In the genomic region with DNA sequence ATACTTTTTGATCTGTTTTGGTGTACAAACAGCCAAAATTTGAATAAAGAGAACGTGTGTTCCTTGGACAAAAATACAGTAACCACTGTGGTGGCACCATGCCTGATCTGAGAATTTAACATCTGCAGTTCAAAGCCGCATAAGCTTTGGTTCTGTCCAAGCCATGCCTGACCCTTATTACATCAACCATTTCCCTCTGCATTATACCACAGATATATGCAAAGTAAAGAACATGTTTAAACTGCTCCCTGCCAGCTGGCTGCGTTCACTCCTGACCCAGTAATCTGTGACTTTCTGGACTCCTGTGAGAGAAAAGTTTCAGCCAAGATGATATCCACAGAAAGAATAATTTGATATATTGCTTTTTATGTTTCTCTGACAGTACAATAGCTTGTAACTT, we compare ENCODE assay signal across 24 cellular contexts.
DNase-seq lines count a peak whose midpoint lies in the region; ATAC-seq and TF ChIP-seq lines count a peak whose summit lies in the region.
"Had no signal": no experiment of that assay in that cellular context is flagged by ENCODE, and none has a peak within 500 bp of the region (broad histone marks: within the 10 kb centered on the region; RNA-seq: fewer than 3 reads in every experiment).

No MANE protein-coding gene starts in this region.

- no peak for TF ChIP-seq CTCF in mammary epithelial cell (conservative IDR thresholded peaks at IDR 0.05 in 1 of 2, IDR thresholded peaks at IDR 0.05 in 1 of 2; ENCODE audit: extremely low read depth in 1 of 2, insufficient read depth in 1 of 2, low read depth in 1 of 2, low read length in 2 of 2)
- no peak for TF ChIP-seq CTCF in MCF 10A (IDR thresholded peaks at IDR 0.05; ENCODE audit: unreplicated experiment)
- no peak for TF ChIP-seq CTCF in astrocyte of the cerebellum (IDR thresholded peaks at IDR 0.05; ENCODE audit: low read depth, low read length, missing control alignments)
- TF ChIP-seq CTCF in HFFc6 (IDR thresholded peaks at IDR 0.05), result no peak

- POLR2A ChIA-PET in MCF 10A (lab: Yijun Ruan, JAX), result interaction anchor here (0.6 kb wide), 1 partner anchor 1215 kb away, joined by 3 read pairs; no protein-coding TSS in a partner anchor

- no peaks in the 10 kb centered on the region for H3K27me3 ChIP-seq in mammary epithelial cell (ENCODE audit: insufficient read depth, low read length)
- H3K27me3 ChIP-seq: BLaER1 treated with 17β-estradiol and CSF1 and Interleukin-3, amounts not matched to agents 10 nM and 100 nM; SJSA1 had no signal

- no peak overlapping the region for H2AFZ ChIP-seq in mammary epithelial cell (ENCODE audit: low read depth, low read length)

- H3K4me1 ChIP-seq in mammary epithelial cell (ENCODE audit: insufficient read depth, low read length), result no peaks in the 10 kb centered on the region
- H3K4me1 ChIP-seq: SJSA1 had no signal

- H3K36me3 ChIP-seq in mammary epithelial cell (ENCODE audit: insufficient read depth, low read length), result no peaks in the 10 kb centered on the region
- H3K36me3 ChIP-seq: BLaER1 treated with 17β-estradiol and CSF1 and Interleukin-3, amounts not matched to agents 10 nM and 100 nM; SJSA1 had no signal

- no peaks in the 10 kb centered on the region for H3K79me2 ChIP-seq in mammary epithelial cell (ENCODE audit: insufficient read depth, low read length)

- no peaks in the 10 kb centered on the region for H3K9me3 ChIP-seq in mammary epithelial cell (replicated peaks; ENCODE audit: insufficient read depth, low read length)
- H3K9me3 ChIP-seq: BLaER1 treated with 17β-estradiol and CSF1 and Interleukin-3, amounts not matched to agents 10 nM and 100 nM; SJSA1 had no signal

- peak; percentile 8 for DNase-seq in mammary epithelial cell
- DNase-seq in MCF 10A (ENCODE audit: unreplicated experiment), result no peak
- DNase-seq in astrocyte of the cerebellum (ENCODE audit: low read depth), result peak; percentile 37
- peak; percentile 16 for DNase-seq in fibroblast of the conjunctiva (ENCODE audit: low read depth)
- DNase-seq in skeletal muscle cell (ENCODE audit: low read depth), result peak; percentile 2
- no peak for DNase-seq in HFFc6
- DNase-seq in kidney glomerular epithelial cell (lab: John Stamatoyannopoulos, UW), result no peak
- DNase-seq: 8988T; CD4-positive, alpha-beta memory T cell; GDM1; H7; NCI-H1092 treated with DMSO at 0.1 percent for 48 hours; NCI-H1436 treated with DMSO at 0.1 percent for 48 hours; NCI-H2029; NCI-H2227 treated with DMSO at 0.1 percent for 48 hours; NCI-H510A; NCI-H774; OCI-M1 had no signal

- H3K4me1 Mint-ChIP-seq in MCF 10A (ENCODE audit: insufficient read depth, unreplicated experiment), result no peaks in the 10 kb centered on the region
- no peaks in the 10 kb centered on the region for H3K4me1 Mint-ChIP-seq in HFFc6 (ENCODE audit: low read depth)
- H3K4me1 Mint-ChIP-seq: CD4-positive, alpha-beta memory T cell had no signal

- peaks cover 8% of the 10 kb centered on the region for H3K9me3 Mint-ChIP-seq in MCF 10A (ENCODE audit: unreplicated experiment)
- peaks cover 20% of the 10 kb centered on the region for H3K9me3 Mint-ChIP-seq in HFFc6

- no peak overlapping the region for H3K27ac ChIP-seq in mammary epithelial cell (ENCODE audit: insufficient read depth, low read depth, low read length)
- H3K27ac ChIP-seq: BLaER1 treated with 17β-estradiol and CSF1 and Interleukin-3, amounts not matched to agents 10 nM and 100 nM; HL-60; SJSA1 had no signal

- H3K9ac ChIP-seq in mammary epithelial cell (ENCODE audit: insufficient read depth, low read length), result no peak overlapping the region
- H3K9ac ChIP-seq: BLaER1 treated with 17β-estradiol and CSF1 and Interleukin-3, amounts not matched to agents 10 nM and 100 nM had no signal

- H3K4me2 ChIP-seq in mammary epithelial cell (ENCODE audit: insufficient read depth, low read depth, low read length), result no peak overlapping the region
- H3K4me2 ChIP-seq: BLaER1 treated with 17β-estradiol and CSF1 and Interleukin-3, amounts not matched to agents 10 nM and 100 nM had no signal

- intact Hi-C loops in mammary epithelial cell (cut with micrococcal nuclease) (no loop called here), MCF 10A (cut with micrococcal nuclease) (no loop called here)

- H3K27me3 Mint-ChIP-seq in MCF 10A (ENCODE audit: insufficient read depth, unreplicated experiment) (no peaks in the 10 kb centered on the region), HFFc6 (ENCODE audit: insufficient read depth) (no peaks in the 10 kb centered on the region)
- H3K27me3 Mint-ChIP-seq: CD4-positive, alpha-beta memory T cell had no signal

- 40% methylated on average over 3 of the region's 3 CpGs for WGBS in mammary epithelial cell (ENCODE audit: low coverage, missing lambda C conversion rate)

- H3K4me3 ChIP-seq in mammary epithelial cell (replicated peaks in 1 of 3; ENCODE audit: insufficient read depth in 1 of 3, low read depth in 2 of 3, low read length in 3 of 3) (no peak overlapping the region), astrocyte of the cerebellum (ENCODE audit: low read depth, low read length) (no peak overlapping the region), skeletal muscle cell (ENCODE audit: low read depth, low read length) (no peak overlapping the region)
- H3K4me3 ChIP-seq: BLaER1 treated with 17β-estradiol and CSF1 and Interleukin-3, amounts not matched to agents 10 nM and 100 nM; K562; SJSA1 had no signal

- no peak overlapping the region for H3K4me3 Mint-ChIP-seq in MCF 10A (ENCODE audit: unreplicated experiment)
- H3K4me3 Mint-ChIP-seq in HFFc6, result no peak overlapping the region
- H3K4me3 Mint-ChIP-seq: CD4-positive, alpha-beta memory T cell had no signal

- no TSS peak for BruUV-seq in mammary epithelial cell (replicated peaks; lab: Mats Ljungman, UMichigan)
- no TSS peak for BruUV-seq in MCF 10A (replicated peaks; lab: Mats Ljungman, UMichigan)

- H3K27ac Mint-ChIP-seq in MCF 10A (ENCODE audit: low read depth, unreplicated experiment) (no peak overlapping the region), HFFc6 (no peak overlapping the region)
- H3K27ac Mint-ChIP-seq: CD4-positive, alpha-beta memory T cell had no signal

- no peaks in the 10 kb centered on the region for H4K20me1 ChIP-seq in mammary epithelial cell (ENCODE audit: insufficient read depth, low read length)
- H4K20me1 ChIP-seq: BLaER1 treated with 17β-estradiol and CSF1 and Interleukin-3, amounts not matched to agents 10 nM and 100 nM had no signal

- in situ Hi-C loops in mammary epithelial cell (cut with MboI; ENCODE audit: low sequenced_read_pairs in 2 of 2) (no loop called here), astrocyte of the cerebellum (cut with HindIII; ENCODE audit: low sequenced_read_pairs) (no loop called here)

- ATAC-seq in GM21381 (IDR thresholded peaks at IDR 0.05; ENCODE audit: unreplicated experiment), result no peak
- ATAC-seq: HepG2, K562 had no signal

- dilution Hi-C loops in mammary epithelial cell (cut with HindIII; ENCODE audit: low sequenced_read_pairs), result no loop called here

- CTCF ChIA-PET in mammary epithelial cell (lab: Charles Lee; ENCODE audit: low non-redundant PET) (no interaction called here), MCF 10A (lab: Yijun Ruan, JAX) (interaction anchor here (0.6 kb wide), 1 partner anchor 660 kb away, joined by 3 read pairs; no protein-coding TSS in a partner anchor)

- H3K36me3 Mint-ChIP-seq in MCF 10A (ENCODE audit: insufficient read depth, unreplicated experiment) (no peaks in the 10 kb centered on the region), HFFc6 (ENCODE audit: low read depth) (no peaks in the 10 kb centered on the region)
- H3K36me3 Mint-ChIP-seq: CD4-positive, alpha-beta memory T cell had no signal

Comparison
In these comparisons a context has a peak if more than half of its experiments do, and no peak if none do; other contexts are left out.
1. DNase-seq: peak in mammary epithelial cell (single experiment), astrocyte of the cerebellum (single experiment), fibroblast of the conjunctiva (single experiment) and skeletal muscle cell (single experiment); none in MCF 10A (single experiment), HFFc6 (single experiment) and kidney glomerular epithelial cell (single experiment).